ENCODE assay signal across 13 cellular contexts in the genomic region with DNA sequence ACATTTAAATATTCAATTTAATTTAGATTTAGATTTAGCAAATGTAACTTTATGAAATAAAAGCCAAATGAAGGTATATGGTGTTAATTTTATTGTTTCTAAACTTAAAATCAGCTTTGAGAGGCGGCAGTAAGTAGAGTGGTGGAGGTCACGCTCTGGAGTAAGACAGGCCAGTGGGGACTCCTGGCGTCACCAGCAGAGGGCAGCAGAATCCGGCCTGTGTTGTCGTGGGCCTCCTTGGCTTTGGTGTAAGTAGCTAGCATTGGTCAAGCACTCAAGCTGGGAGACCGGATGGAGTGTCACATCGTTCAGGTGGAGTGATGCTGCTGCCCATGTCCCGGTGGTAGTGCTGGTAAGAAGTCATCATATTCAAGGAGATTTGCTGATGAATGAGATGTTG.
DNase-seq lines count a peak whose midpoint lies in the region; ATAC-seq and TF ChIP-seq lines count a peak whose summit lies in the region.
"Had no signal": no experiment of that assay in that cellular context is flagged by ENCODE, and none has a peak within 500 bp of the region (broad histone marks: within the 10 kb centered on the region; RNA-seq: fewer than 3 reads in every experiment).

No MANE protein-coding gene starts in this region.

- no TSS peak for BruUV-seq in MCF 10A (replicated peaks; lab: Mats Ljungman, UMichigan)

- H3K36me3 ChIP-seq in breast epithelium (no peaks in the 10 kb centered on the region), SK-N-SH (replicated peaks in 1 of 2; ENCODE audit: control insufficient read depth in 1 of 2, insufficient read depth in 2 of 2, low read length in 1 of 2) (peaks cover 32 to 35% of the 10 kb centered on the region in 2 experiments), upper lobe of right lung (peaks cover 35% of the 10 kb centered on the region)

- peaks cover 18% of the 10 kb centered on the region for H3K4me1 Mint-ChIP-seq in MCF 10A (ENCODE audit: insufficient read depth, unreplicated experiment)

- H3K27me3 Mint-ChIP-seq in MCF 10A (ENCODE audit: insufficient read depth, unreplicated experiment), result no peaks in the 10 kb centered on the region

- H3K9me3 ChIP-seq in breast epithelium (no peaks in the 10 kb centered on the region), SK-N-SH (no peaks in the 10 kb centered on the region), upper lobe of right lung (no peaks in the 10 kb centered on the region)
- H3K9me3 ChIP-seq: gastrocnemius medialis, psoas muscle, tibial nerve had no signal

- intact Hi-C loops in MCF 10A (cut with micrococcal nuclease), result loop anchor here (2.0 kb wide), 1 partner anchor 103 kb away; no protein-coding TSS in a partner anchor
- intact Hi-C loops in breast epithelium (cut with DNase I; ENCODE audit: low total_unique reads), result no loop called here
- intact Hi-C loops in upper lobe of right lung (cut with DNase I), result no loop called here

- no peaks in the 10 kb centered on the region for H3K9me3 Mint-ChIP-seq in MCF 10A (ENCODE audit: unreplicated experiment)

- WGBS in SK-N-SH (ENCODE audit: low lambda C conversion rate), result 96% methylated on average over 8 of the region's 8 CpGs

- peak; percentile 29 for ATAC-seq in upper lobe of right lung
- no peak for ATAC-seq in GM18909 (IDR thresholded peaks at IDR 0.05; ENCODE audit: poor library complexity, unreplicated experiment)
- no peak for ATAC-seq in HG03378 (IDR thresholded peaks at IDR 0.05; ENCODE audit: unreplicated experiment)
- ATAC-seq: activated CD4-positive, CD25-positive, alpha-beta regulatory T cell treated with anti-CD3 and anti-CD28 coated beads, Interleukin-2, amount 50 U/mL, for 24 hours; gastrocnemius medialis had no signal

- H4K20me1 ChIP-seq in SK-N-SH (ENCODE audit: insufficient read depth), result peaks cover 24% of the 10 kb centered on the region

- H2AFZ ChIP-seq in SK-N-SH (ENCODE audit: low read depth), result no peak overlapping the region

- H3K4me2 ChIP-seq in SK-N-SH, result no peak overlapping the region

- peak; percentile 35 for TF ChIP-seq RAD21 in SK-N-SH (IDR thresholded peaks at IDR 0.05; ENCODE audit: low read length)

- H3K27me3 ChIP-seq in breast epithelium, result no peaks in the 10 kb centered on the region
- H3K27me3 ChIP-seq in SK-N-SH (ENCODE audit: insufficient read depth), result no peaks in the 10 kb centered on the region
- H3K27me3 ChIP-seq in upper lobe of right lung, result no peaks in the 10 kb centered on the region
- H3K27me3 ChIP-seq: gastrocnemius medialis, tibial nerve had no signal

- peaks cover 15% of the 10 kb centered on the region for H3F3A ChIP-seq in SK-N-SH (replicated peaks; ENCODE audit: insufficient read depth)

- POLR2A ChIA-PET in MCF 10A (lab: Yijun Ruan, JAX) (interaction anchor here (0.7 kb wide), 1 partner anchor 20 kb away, joined by 3 read pairs; no protein-coding TSS in a partner anchor), SK-N-SH (lab: Yijun Ruan, JAX) (interaction anchor here (0.6 kb wide), 1 partner anchor 33 kb away, joined by 4 read pairs; no protein-coding TSS in a partner anchor)

- no peaks in the 10 kb centered on the region for H3K9me2 ChIP-seq in SK-N-SH

- H3K27ac ChIP-seq in breast epithelium (no peak overlapping the region), SK-N-SH (ENCODE audit: low read depth in 2 of 2, low read length in 1 of 2) (no peak overlapping the region), upper lobe of right lung (no peak overlapping the region)
- H3K27ac ChIP-seq: gastrocnemius medialis, psoas muscle, tibial nerve had no signal

- no peaks in the 10 kb centered on the region for H3K4me1 ChIP-seq in breast epithelium
- H3K4me1 ChIP-seq in SK-N-SH (ENCODE audit: control insufficient read depth in 1 of 2, insufficient read depth in 2 of 2, low read depth in 1 of 2, low read length in 1 of 2), result peaks cover 9 to 11% of the 10 kb centered on the region in 2 experiments
- H3K4me1 ChIP-seq in upper lobe of right lung, result no peaks in the 10 kb centered on the region
- H3K4me1 ChIP-seq: gastrocnemius medialis, psoas muscle, tibial nerve had no signal

- no peak overlapping the region for H3K9ac ChIP-seq in SK-N-SH

- H3K4me3 Mint-ChIP-seq in MCF 10A (ENCODE audit: unreplicated experiment), result no peak overlapping the region

- no peak overlapping the region for H3K4me3 ChIP-seq in breast epithelium
- H3K4me3 ChIP-seq in SK-N-SH (ENCODE audit: low read depth in 2 of 2, low read length in 1 of 2), result no peak overlapping the region
- H3K4me3 ChIP-seq in fibroblast of the aortic adventitia (ENCODE audit: low read depth, low read length), result no peak overlapping the region
- no peak overlapping the region for H3K4me3 ChIP-seq in upper lobe of right lung
- H3K4me3 ChIP-seq: gastrocnemius medialis, psoas muscle, tibial nerve had no signal

- TF ChIP-seq POLR2A in breast epithelium (IDR thresholded peaks at IDR 0.05), result no peak

- H3K36me3 Mint-ChIP-seq in MCF 10A (ENCODE audit: insufficient read depth, unreplicated experiment), result peaks cover 79% of the 10 kb centered on the region

- CTCF ChIA-PET in MCF 10A (lab: Yijun Ruan, JAX), result interaction anchor here (0.6 to 3.8 kb wide), 18 partner anchors 8 to 842 kb away, joined by 3 to 37 read pairs (median 4); no protein-coding TSS in a partner anchor
- CTCF ChIA-PET in SK-N-SH (lab: Yijun Ruan, JAX), result interaction anchor here (0.6 to 19.7 kb wide), 16 partner anchors 8 to 288 kb away, joined by 3 to 160 read pairs (median 4); a partner anchor contains a TSS

- no peak for TF ChIP-seq EP300 in SK-N-SH (IDR thresholded peaks at IDR 0.05; ENCODE audit: borderline replicate concordance in 1 of 2, low read depth in 1 of 2, low read length in 1 of 2)

- TF ChIP-seq CTCF in MCF 10A (IDR thresholded peaks at IDR 0.05; ENCODE audit: unreplicated experiment) (peak; percentile 65), breast epithelium (IDR thresholded peaks at IDR 0.05) (no peak), SK-N-SH (IDR thresholded peaks at IDR 0.05) (peak; percentile 58), fibroblast of the aortic adventitia (IDR thresholded peaks at IDR 0.05; ENCODE audit: insufficient read depth, low read length) (peak; percentile 4), upper lobe of right lung (IDR thresholded peaks at IDR 0.05) (no peak)

- H3K27ac Mint-ChIP-seq in MCF 10A (ENCODE audit: low read depth, unreplicated experiment), result no peak overlapping the region

- DNase-seq in MCF 10A (ENCODE audit: unreplicated experiment), result peak; percentile 50
- DNase-seq in breast epithelium (ENCODE audit: low spot score in 2 of 2), result no peak
- DNase-seq in SK-N-SH, result peak; percentile 53
- no peak for DNase-seq in fibroblast of the aortic adventitia (ENCODE audit: low read depth)
- no peak for DNase-seq in upper lobe of right lung
- DNase-seq in 8988T, result no peak
- DNase-seq: effector memory CD4-positive, alpha-beta T cell; gastrocnemius medialis; psoas muscle had no signal

- peaks cover 37% of the 10 kb centered on the region for H3K79me2 ChIP-seq in SK-N-SH (ENCODE audit: insufficient read depth)

TF ChIP-seq in SK-N-SH, 30 proteins besides CTCF, POLR2A, EP300 and RAD21:
- no peak for TF ChIP-seq YY1 (IDR thresholded peaks at IDR 0.05; ENCODE audit: low read depth)
- no peak for TF ChIP-seq MXI1 (IDR thresholded peaks at IDR 0.05; ENCODE audit: low read depth, low read length)

Comparison
In these comparisons a context has a peak if more than half of its experiments do, and no peak if none do; other contexts are left out.
1. DNase-seq: peak in MCF 10A (single experiment) and SK-N-SH (single experiment); none in breast epithelium (0 of 2), fibroblast of the aortic adventitia (single experiment), upper lobe of right lung (single experiment) and 8988T (single experiment).
2. CTCF ChIP-seq: peak in MCF 10A (single experiment), SK-N-SH (single experiment) and fibroblast of the aortic adventitia (single experiment); none in breast epithelium (0 of 3) and upper lobe of right lung (single experiment).